Comparison of ENCODE assay signal across 19 cellular contexts in genomic region chr17:78346605-78347250, GRCh38. TPM values are rescaled to one million over a fixed set of nuclear protein-coding genes. Genes with fewer than 3 reads are reported as not detected.
DNase-seq lines count a peak whose midpoint lies in the region; TF ChIP-seq lines count a peak whose summit lies in the region.
"Had no signal": no experiment of that assay in that cellular context is flagged by ENCODE, and none has a peak within 500 bp of the region (broad histone marks: within the 10 kb centered on the region; RNA-seq: fewer than 3 reads in every experiment).

No MANE protein-coding gene starts in this region.

- H3K27ac ChIP-seq in brain microvascular endothelial cell (no peak overlapping the region), left ventricle myocardium inferior (replicated peaks) (no peak overlapping the region)
- H3K27ac ChIP-seq: PC-9 had no signal

- no peaks in the 10 kb centered on the region for H3K9me3 Mint-ChIP-seq in neural crest cell
- H3K9me3 Mint-ChIP-seq: activated CD4-positive, alpha-beta T cell treated with anti-CD3 and anti-CD28 coated beads, Interleukin-2, amount 10 ng/mL, durations not matched to agents 24 days and 14 days; CD8-positive, alpha-beta memory T cell; naive B cell had no signal

- no peaks in the 10 kb centered on the region for H3K36me3 ChIP-seq in brain microvascular endothelial cell (replicated peaks)
- H3K36me3 ChIP-seq in left ventricle myocardium inferior, result no peaks in the 10 kb centered on the region

- peaks cover 13% of the 10 kb centered on the region for H3K27me3 Mint-ChIP-seq in neural crest cell (ENCODE audit: low read depth)
- H3K27me3 Mint-ChIP-seq: activated CD4-positive, alpha-beta T cell treated with anti-CD3 and anti-CD28 coated beads, Interleukin-2, amount 10 ng/mL, durations not matched to agents 24 days and 14 days; naive B cell had no signal

- peaks cover 6% of the 10 kb centered on the region for H3K4me1 Mint-ChIP-seq in neural crest cell

- peaks cover 72% of the 10 kb centered on the region for H3K4me1 ChIP-seq in left ventricle myocardium inferior

- in situ Hi-C loops in GM13977 (cut with MboI; ENCODE audit: low pct_unique_long_range_greater_than_20kb, low sequenced_read_pairs, unreplicated experiment) (no loop called here), brain microvascular endothelial cell (cut with HindIII; ENCODE audit: low pct_ligation_motif_present, low sequenced_read_pairs) (no loop called here)

- no peak for DNase-seq in GM13977 (ENCODE audit: low spot score)
- peak; percentile 64 for DNase-seq in M059J (ENCODE audit: low read depth)
- no peak for DNase-seq in brain microvascular endothelial cell
- DNase-seq in neural crest cell (ENCODE audit: low read depth, low spot score), result no peak
- DNase-seq in NCI-H1105 (lab: John Stamatoyannopoulos, UW), result no peak
- DNase-seq in left ventricle myocardium inferior, result no peak
- DNase-seq in activated gamma-delta T cell treated with Interleukin-2 at 50 U/mL for 16 hours, result no peak
- DNase-seq: activated CD4-positive, alpha-beta T cell treated with anti-CD3 and anti-CD28 coated beads, Interleukin-2, amount 10 ng/mL, durations not matched to agents 24 days and 14 days; activated T-cell treated with anti-CD3 and anti-CD28 coated beads, Interleukin-2, amount 50 U/mL, for 1 hour; amniotic stem cell; CD8-positive, alpha-beta memory T cell; dermis blood vessel endothelial cell; hypothalamus; left ventricle myocardium superior; naive B cell; NCI-H146; NCI-H446; PC-9; SW 1271 had no signal

- H3K4me3 ChIP-seq in brain microvascular endothelial cell (ENCODE audit: low read depth, low read length) (no peak overlapping the region), left ventricle myocardium inferior (no peak overlapping the region)
- H3K4me3 ChIP-seq: PC-9 had no signal

- H3K4me3 Mint-ChIP-seq in neural crest cell, result no peak overlapping the region
- H3K4me3 Mint-ChIP-seq: activated CD4-positive, alpha-beta T cell treated with anti-CD3 and anti-CD28 coated beads, Interleukin-2, amount 10 ng/mL, durations not matched to agents 24 days and 14 days had no signal

- no peaks in the 10 kb centered on the region for H3K9me3 ChIP-seq in left ventricle myocardium inferior (replicated peaks)

- intact Hi-C loops in left ventricle myocardium inferior (cut with micrococcal nuclease), result no loop called here

- H3K27ac Mint-ChIP-seq in neural crest cell (ENCODE audit: unreplicated experiment), result peak overlapping the region; percentile 78
- H3K27ac Mint-ChIP-seq: activated CD4-positive, alpha-beta T cell treated with anti-CD3 and anti-CD28 coated beads, Interleukin-2, amount 10 ng/mL, durations not matched to agents 24 days and 14 days had no signal

- TF ChIP-seq CTCF in GM13977 (IDR thresholded peaks at IDR 0.05; ENCODE audit: extremely low read depth, insufficient read depth, missing control alignments) (peak; percentile 13), brain microvascular endothelial cell (IDR thresholded peaks at IDR 0.05; ENCODE audit: low read depth, low read length, missing control alignments) (peak; percentile 32), neural crest cell (conservative IDR thresholded peaks at IDR 0.05) (no peak), left ventricle myocardium inferior (IDR thresholded peaks at IDR 0.05; ENCODE audit: borderline replicate concordance) (no peak)

- H3K27me3 ChIP-seq in brain microvascular endothelial cell (replicated peaks) (no peaks in the 10 kb centered on the region), left ventricle myocardium inferior (ENCODE audit: low read depth) (no peaks in the 10 kb centered on the region)

- no peaks in the 10 kb centered on the region for H3K36me3 Mint-ChIP-seq in neural crest cell (ENCODE audit: low read depth)
- H3K36me3 Mint-ChIP-seq: CD8-positive, alpha-beta memory T cell; naive B cell had no signal

RNA-seq across cellular contexts. Expression of gene SOCS3, which starts 13.1 kb away (rescaled TPM):
- total RNA-seq in M059J (2014; rRNA removed; shearing (Covaris generic)), result 26.6 and 39.3 TPM in 2 replicates
- 5.4 and 6.1 TPM in 2 replicates for total RNA-seq in neural crest cell
- 9.5 TPM for total RNA-seq in left ventricle myocardium inferior

RNA-seq across cellular contexts. Expression of gene PGS1, which starts 31.7 kb away (rescaled TPM):
- total RNA-seq in M059J (2014; rRNA removed; shearing (Covaris generic)), result 26.2 and 32.3 TPM in 2 replicates
- 42.7 and 52.0 TPM in 2 replicates for total RNA-seq in neural crest cell
- total RNA-seq in left ventricle myocardium inferior, result 17.1 TPM

Comparison
In these comparisons a context has a peak if more than half of its experiments do, and no peak if none do; other contexts are left out.
1. CTCF ChIP-seq: peak in GM13977 (single experiment) and brain microvascular endothelial cell (single experiment); none in neural crest cell (single experiment) and left ventricle myocardium inferior (single experiment).